1 cellular context compared by ENCODE assay signal in genomic region chrX:136909706-136910564, GRCh38.
TF ChIP-seq lines count a peak whose summit lies in the region.

No MANE protein-coding gene starts in this region.

TF ChIP-seq in K562, 482 proteins besides CTCF, POLR2A, EP300 and RAD21 (continued from another document and continues in another):
- no peak for TF ChIP-seq RFX7 (CRISPR knock-in tag; IDR thresholded peaks at IDR 0.05)
- TF ChIP-seq SMARCE1 (IDR thresholded peaks at IDR 0.05), result peak; percentile 52; the same call in 1 of the 2 replicates
- no peak for TF ChIP-seq KLF10 (CRISPR knock-in tag; IDR thresholded peaks at IDR 0.05)
- TF ChIP-seq PATZ1 (CRISPR knock-in tag; IDR thresholded peaks at IDR 0.05; ENCODE audit: borderline replicate concordance), result no peak
- peak; percentile 62; the same call in 1 of the 2 replicates for TF ChIP-seq LEF1 (IDR thresholded peaks at IDR 0.05)
- TF ChIP-seq MITF (IDR thresholded peaks at IDR 0.05), result no peak
- no peak for TF ChIP-seq ZNF280B (CRISPR knock-in tag; IDR thresholded peaks at IDR 0.05)
- TF ChIP-seq SREBF1 (IDR thresholded peaks at IDR 0.05; ENCODE audit: borderline replicate concordance, low read depth, low read length), result no peak
- no peak for TF ChIP-seq ZC3H11A (IDR thresholded peaks at IDR 0.05; ENCODE audit: low read depth, low read length)
- TF ChIP-seq SMAD3 (CRISPR knock-in tag; conservative IDR thresholded peaks at IDR 0.05), result no peak
- no peak for TF ChIP-seq ZNF324 (CRISPR knock-in tag; IDR thresholded peaks at IDR 0.05)
- TF ChIP-seq RBM22 (IDR thresholded peaks at IDR 0.05; ENCODE audit: low read depth, low read length, poor library complexity, severe bottlenecking), result no peak
- no peak for TF ChIP-seq ZNF830 (CRISPR knock-in tag; IDR thresholded peaks at IDR 0.05)
- TF ChIP-seq STAT6 (CRISPR knock-in tag; IDR thresholded peaks at IDR 0.05), result no peak
- TF ChIP-seq ARID3A (IDR thresholded peaks at IDR 0.05; ENCODE audit: borderline replicate concordance, low read depth, low read length), result no peak
- TF ChIP-seq DIDO1 (tag; IDR thresholded peaks at IDR 0.05; ENCODE audit: low read depth), result no peak
- no peak for TF ChIP-seq ZKSCAN1 (IDR thresholded peaks at IDR 0.05; ENCODE audit: low read depth, low read length)
- TF ChIP-seq ZNF75A (CRISPR knock-in tag; IDR thresholded peaks at IDR 0.05), result no peak
- TF ChIP-seq THAP7 (CRISPR knock-in tag; IDR thresholded peaks at IDR 0.05), result no peak
- no peak for TF ChIP-seq RBM34 (IDR thresholded peaks at IDR 0.05; ENCODE audit: borderline replicate concordance, insufficient read depth, low read length)
- peak; percentile 20; the same call in 1 of the 2 replicates for TF ChIP-seq TAF7 (tag; IDR thresholded peaks at IDR 0.05)
- TF ChIP-seq CREM (IDR thresholded peaks at IDR 0.05; ENCODE audit: low read depth), result no peak
- no peak for TF ChIP-seq DEAF1 (CRISPR knock-in tag; IDR thresholded peaks at IDR 0.05)
- no peak for TF ChIP-seq ZNF224 (CRISPR knock-in tag; IDR thresholded peaks at IDR 0.05)
- no peak for TF ChIP-seq RBM39 (optimal IDR thresholded peaks at IDR 0.05; ENCODE audit: low read depth, low read length)
- TF ChIP-seq TCF15 (CRISPR knock-in tag; IDR thresholded peaks at IDR 0.05), result no peak
- no peak; the same call in 1 of the 2 replicates for TF ChIP-seq JUND (IDR thresholded peaks at IDR 0.05; ENCODE audit: borderline replicate concordance, low read depth, low read length)
- no peak for TF ChIP-seq JUND (tag; IDR thresholded peaks at IDR 0.05; ENCODE audit: borderline replicate concordance, low read depth, low read length)
- TF ChIP-seq ZNF512 (tag; IDR thresholded peaks at IDR 0.05), result peak; percentile 48
- TF ChIP-seq ZNF121 (CRISPR knock-in tag; conservative IDR thresholded peaks at IDR 0.05), result no peak
- TF ChIP-seq ERF (CRISPR knock-in tag; IDR thresholded peaks at IDR 0.05), result no peak
- no peak for TF ChIP-seq HMGXB4 (CRISPR knock-in tag; IDR thresholded peaks at IDR 0.05)
- no peak for TF ChIP-seq CHCHD3 (CRISPR knock-in tag; IDR thresholded peaks at IDR 0.05)
- TF ChIP-seq POLR2H (tag; IDR thresholded peaks at IDR 0.05; ENCODE audit: low read depth), result peak; percentile 60
- 0 out of 2 replicates have a peak, but pooled peaks have one; percentile 7 for TF ChIP-seq ETS1 (conservative IDR thresholded peaks at IDR 0.05; ENCODE audit: control insufficient read depth, low read depth, low read length)
- TF ChIP-seq TCFL5 (CRISPR knock-in tag; conservative IDR thresholded peaks at IDR 0.05), result no peak
- TF ChIP-seq HNRNPLL (IDR thresholded peaks at IDR 0.05; ENCODE audit: low read depth, low read length, poor library complexity, severe bottlenecking), result no peak
- no peak for TF ChIP-seq RUNX1 (IDR thresholded peaks at IDR 0.05; ENCODE audit: low read depth)
- TF ChIP-seq RBM17 (IDR thresholded peaks at IDR 0.05; ENCODE audit: borderline replicate concordance, low read depth, low read length), result no peak
- no peak for TF ChIP-seq ZBTB33 (CRISPR knock-in tag; IDR thresholded peaks at IDR 0.05)
